Comparison of ENCODE assay signal across 8 cellular contexts in genomic region chr1:228101994-228102790, GRCh38. TPM values are rescaled to one million over a fixed set of nuclear protein-coding genes. Genes with fewer than 3 reads are reported as not detected.
DNase-seq lines count a peak whose midpoint lies in the region; ATAC-seq, FAIRE-seq and TF ChIP-seq lines count a peak whose summit lies in the region.

No MANE protein-coding gene starts in this region.

- peak overlapping the region; percentile 76 for H3K27ac Mint-ChIP-seq in activated naive CD8-positive, alpha-beta T cell treated with anti-CD3 and anti-CD28 coated beads, Interleukin-2, amount 10 ng/mL, durations not matched to agents 7 days and 5 days

- peak; percentile 23 for ATAC-seq in GM18498 (IDR thresholded peaks at IDR 0.05; ENCODE audit: unreplicated experiment)
- ATAC-seq in HG03108 (IDR thresholded peaks at IDR 0.05; ENCODE audit: unreplicated experiment): peak; percentile 1
- ATAC-seq in RWPE2 (ENCODE audit: low read depth): peak; percentile 51
- ATAC-seq in activated naive CD8-positive, alpha-beta T cell treated with anti-CD3 and anti-CD28 coated beads, Interleukin-2, amount 10 ng/mL, durations not matched to agents 7 days and 5 days (ENCODE audit: low read depth): peak; percentile 35

- DNase-seq in A673 (ENCODE audit: low spot score) (peak; percentile 69), RWPE2 (ENCODE audit: low spot score) (no peak), small intestine (peak; percentile 54), NCI-H2196 (lab: John Stamatoyannopoulos, UW; ENCODE audit: unreplicated experiment) (no peak)
- peak; percentile 70 for DNase-seq in activated naive CD8-positive, alpha-beta T cell treated with anti-CD3 and anti-CD28 coated beads, Interleukin-2, amount 10 ng/mL, durations not matched to agents 7 days and 5 days

- peak overlapping the region; percentile 90 for H3K4me3 ChIP-seq in A673 (ENCODE audit: low read depth, low read length, poor library complexity, severe bottlenecking)
- peak overlapping the region; percentile 91 for H3K4me3 ChIP-seq in RWPE2 (ENCODE audit: severe bottlenecking)
- H3K4me3 ChIP-seq in iPS-15b (ENCODE audit: low read depth, low read length): peak overlapping the region; percentile 43
- H3K4me3 ChIP-seq in small intestine (ENCODE audit: low read depth in 1 of 2, low read length in 2 of 2): peak overlapping the region; percentile 79 to 85

- H3K9me3 ChIP-seq in A673 (ENCODE audit: low read depth, low read length, poor library complexity, severe bottlenecking) (no peaks in the 10 kb centered on the region), RWPE2 (ENCODE audit: severe bottlenecking) (no peaks in the 10 kb centered on the region), iPS-15b (ENCODE audit: control insufficient read depth, insufficient read depth, low read length) (no peaks in the 10 kb centered on the region), small intestine (ENCODE audit: control insufficient read depth, low read depth) (no peaks in the 10 kb centered on the region)

- H3K36me3 ChIP-seq in A673 (ENCODE audit: insufficient read depth, low read length, poor library complexity, severe bottlenecking) (peaks cover 48% of the 10 kb centered on the region), RWPE2 (ENCODE audit: low read depth) (peaks cover 3% of the 10 kb centered on the region), iPS-15b (ENCODE audit: control insufficient read depth, insufficient read depth, low read length) (peaks cover 14% of the 10 kb centered on the region), small intestine (ENCODE audit: control insufficient read depth in 2 of 2, insufficient read depth in 2 of 2, low read length in 2 of 2) (peaks cover 0 to 11% of the 10 kb centered on the region in 2 donors)

- CTCF ChIA-PET in A673 (lab: Charles Lee): interaction anchor here (1.2 kb wide), 1 partner anchor 103 kb away, joined by 3 read pairs; no protein-coding TSS in a partner anchor

- no peak for FAIRE-seq in small intestine (lab: Jason Lieb, UNC)

- TF ChIP-seq CTCF in A673 (conservative IDR thresholded peaks at IDR 0.05; ENCODE audit: low read depth, low read length) (peak; percentile 37), RWPE2 (IDR thresholded peaks at IDR 0.05; ENCODE audit: poor library complexity, severe bottlenecking) (peak; percentile 20)

- peaks cover 10% of the 10 kb centered on the region for H3K36me3 Mint-ChIP-seq in activated naive CD8-positive, alpha-beta T cell treated with anti-CD3 and anti-CD28 coated beads, Interleukin-2, amount 10 ng/mL, durations not matched to agents 7 days and 5 days

- no peaks in the 10 kb centered on the region for H3K9me3 Mint-ChIP-seq in activated naive CD8-positive, alpha-beta T cell treated with anti-CD3 and anti-CD28 coated beads, Interleukin-2, amount 10 ng/mL, durations not matched to agents 7 days and 5 days

- POLR2A ChIA-PET in A673 (lab: Charles Lee; ENCODE audit: low non-redundant PET): interaction anchor here (0.6 kb wide), 1 partner anchor 304 kb away, joined by 6 read pairs; the partner anchor contains the start of gene TRIM11
- POLR2A ChIA-PET in activated naive CD8-positive, alpha-beta T cell treated with anti-CD3 and anti-CD28 coated beads, Interleukin-2, amount 10 ng/mL, durations not matched to agents 7 days and 5 days (lab: Charles Lee): interaction anchor here (0.9 to 1.2 kb wide), 2 partner anchors 20 to 1163 kb away, joined by 3 to 4 read pairs; partner anchors contain the start of gene ARF1

- H3K9ac ChIP-seq in iPS-15b (ENCODE audit: low read depth, low read length): no peak overlapping the region

- peak overlapping the region; percentile 88 for H3K27ac ChIP-seq in A673 (ENCODE audit: low read depth, low read length, poor library complexity, severe bottlenecking)
- peak overlapping the region; percentile 47 for H3K27ac ChIP-seq in RWPE2 (ENCODE audit: poor library complexity, severe bottlenecking)
- H3K27ac ChIP-seq in small intestine (ENCODE audit: low read depth in 1 of 2, low read length in 1 of 2): peak overlapping the region; percentile 91 to 97

- WGBS in small intestine, 3 donors: 1 to 5% (median 2%) methylated on average over 47 to 73 of the region's 73 CpGs

- H3K4me1 Mint-ChIP-seq in activated naive CD8-positive, alpha-beta T cell treated with anti-CD3 and anti-CD28 coated beads, Interleukin-2, amount 10 ng/mL, durations not matched to agents 7 days and 5 days: peaks cover 12% of the 10 kb centered on the region

- H3K4me1 ChIP-seq in A673 (ENCODE audit: insufficient read depth, low read length, poor library complexity, severe bottlenecking) (peaks cover 6% of the 10 kb centered on the region), RWPE2 (ENCODE audit: insufficient read depth, poor library complexity, severe bottlenecking) (no peaks in the 10 kb centered on the region), iPS-15b (ENCODE audit: control insufficient read depth, insufficient read depth, low read length) (no peaks in the 10 kb centered on the region), small intestine (ENCODE audit: control insufficient read depth in 2 of 2, insufficient read depth in 1 of 2, low read depth in 1 of 2, low read length in 1 of 2) (no peaks in the 10 kb centered on the region)

- no TSS peak for BruUV-seq in A673 (replicated peaks; lab: Mats Ljungman, UMichigan)

- no peaks in the 10 kb centered on the region for H3K27me3 Mint-ChIP-seq in activated naive CD8-positive, alpha-beta T cell treated with anti-CD3 and anti-CD28 coated beads, Interleukin-2, amount 10 ng/mL, durations not matched to agents 7 days and 5 days

- H3K4me3 Mint-ChIP-seq in activated naive CD8-positive, alpha-beta T cell treated with anti-CD3 and anti-CD28 coated beads, Interleukin-2, amount 10 ng/mL, durations not matched to agents 7 days and 5 days: peak overlapping the region; percentile 93

- H3K27me3 ChIP-seq in A673 (replicated peaks; ENCODE audit: insufficient read depth, low read depth, low read length, poor library complexity): no peaks in the 10 kb centered on the region
- no peaks in the 10 kb centered on the region for H3K27me3 ChIP-seq in RWPE2 (ENCODE audit: insufficient read depth, poor library complexity, severe bottlenecking)
- no peaks in the 10 kb centered on the region for H3K27me3 ChIP-seq in iPS-15b (ENCODE audit: control insufficient read depth, insufficient read depth, low read length)
- no peaks in the 10 kb centered on the region for H3K27me3 ChIP-seq in small intestine (ENCODE audit: control insufficient read depth in 2 of 2, insufficient read depth in 2 of 2, low read length in 2 of 2)

- intact Hi-C loops in A673 (cut with micrococcal nuclease; ENCODE audit: unreplicated experiment): no loop called here

RNA-seq across cellular contexts. Expression of gene C1orf35, which starts 0.9 kb away (rescaled TPM):
- total RNA-seq in A673 (2021): 27.5 and 27.6 TPM in 2 replicates
- total RNA-seq in activated naive CD8-positive, alpha-beta T cell treated with anti-CD3 and anti-CD28 coated beads, Interleukin-2, amount 10 ng/mL, durations not matched to agents 7 days and 5 days: 10 to 100 TPM; 25.2 to 29.2 TPM
- 10 to 100 TPM; 15.4 to 18.1 (median 16.0) TPM for polyA plus RNA-seq in small intestine

RNA-seq across cellular contexts. Expression of gene MRPL55, which starts 6.9 kb away (rescaled TPM):
- total RNA-seq in A673 (2021): 60.4 and 70.8 TPM in 2 replicates
- total RNA-seq in activated naive CD8-positive, alpha-beta T cell treated with anti-CD3 and anti-CD28 coated beads, Interleukin-2, amount 10 ng/mL, durations not matched to agents 7 days and 5 days: 10 to 100 TPM; 53.6 to 53.7 TPM
- 100 to 1,000 TPM in 2 of 3 donors, 10 to 100 TPM in 1; 87.3 to 148 (median 106) TPM for polyA plus RNA-seq in small intestine

RNA-seq across cellular contexts. Expression of gene ARF1, which starts 19.7 kb away (rescaled TPM):
- 395 and 397 TPM in 2 replicates for total RNA-seq in A673 (2021)
- 100 to 1,000 TPM; 266 to 284 TPM for total RNA-seq in activated naive CD8-positive, alpha-beta T cell treated with anti-CD3 and anti-CD28 coated beads, Interleukin-2, amount 10 ng/mL, durations not matched to agents 7 days and 5 days
- 100 to 1,000 TPM; 375 to 490 (median 382) TPM for polyA plus RNA-seq in small intestine

RNA-seq across cellular contexts. Expression of gene GUK1, which starts 37.9 kb away (rescaled TPM):
- 128 and 130 TPM in 2 replicates for total RNA-seq in A673 (2021)
- 100 to 1,000 TPM; 289 to 327 TPM for total RNA-seq in activated naive CD8-positive, alpha-beta T cell treated with anti-CD3 and anti-CD28 coated beads, Interleukin-2, amount 10 ng/mL, durations not matched to agents 7 days and 5 days
- polyA plus RNA-seq in small intestine: 100 to 1,000 TPM; 401 to 595 (median 519) TPM

RNA-seq across cellular contexts. Expression of gene GJC2, which starts 47.5 kb away (rescaled TPM):
- 0.97 and 1.3 TPM in 2 replicates for total RNA-seq in A673 (2021)
- 1 to 10 TPM; 6.2 to 7.7 TPM for total RNA-seq in activated naive CD8-positive, alpha-beta T cell treated with anti-CD3 and anti-CD28 coated beads, Interleukin-2, amount 10 ng/mL, durations not matched to agents 7 days and 5 days
- polyA plus RNA-seq in small intestine: 1 to 10 TPM in 1 of 3 donors, under 1 TPM in 1, not detected in 1; 0.27 to 1.4 TPM

Comparison
In these comparisons a context has a peak if more than half of its experiments do, and no peak if none do; other contexts are left out.
1. DNase-seq: peak in A673 (single experiment), activated naive CD8-positive, alpha-beta T cell treated with anti-CD3 and anti-CD28 coated beads, Interleukin-2, amount 10 ng/mL, durations not matched to agents 7 days and 5 days (single experiment) and small intestine (single experiment); none in RWPE2 (single experiment) and NCI-H2196 (single experiment).
2. ATAC-seq: peak in every context shown above with its lines; median percentile 51 in RWPE2; 35 in activated naive CD8-positive, alpha-beta T cell treated with anti-CD3 and anti-CD28 coated beads, Interleukin-2, amount 10 ng/mL, durations not matched to agents 7 days and 5 days; 23 in GM18498; 1 in HG03108.
3. Peak in every context shown above with its lines, with median percentiles within 50 percentile points of each other: H3K27ac ChIP-seq and H3K4me3 ChIP-seq.